ENCODE assay signal across 13 cellular contexts in genomic region chrX:13099121-13099520, GRCh38. TPM values are rescaled to one million over a fixed set of nuclear protein-coding genes. Genes with fewer than 3 reads are reported as not detected.
DNase-seq lines count a peak whose midpoint lies in the region; ATAC-seq, FAIRE-seq and TF ChIP-seq lines count a peak whose summit lies in the region.
"Had no signal": no experiment of that assay in that cellular context is flagged by ENCODE, and none has a peak within 500 bp of the region (broad histone marks: within the 10 kb centered on the region; RNA-seq: fewer than 3 reads in every experiment).

No MANE protein-coding gene starts in this region.

- no peak for TF ChIP-seq CTCF in CD4-positive, alpha-beta T cell (IDR thresholded peaks at IDR 0.05)
- TF ChIP-seq CTCF in brain microvascular endothelial cell (IDR thresholded peaks at IDR 0.05; ENCODE audit: low read depth, low read length, missing control alignments) = no peak
- TF ChIP-seq CTCF in nephron (IDR thresholded peaks at IDR 0.05; ENCODE audit: unreplicated experiment in 3 of 3) = no peak

- peaks cover 81% of the 10 kb centered on the region for H3K4me1 Mint-ChIP-seq in CD4-positive, alpha-beta T cell (ENCODE audit: low read depth)
- H3K4me1 Mint-ChIP-seq in nephron = peaks cover 41% of the 10 kb centered on the region

- H3K9me3 Mint-ChIP-seq in CD4-positive, alpha-beta T cell = no peaks in the 10 kb centered on the region
- H3K9me3 Mint-ChIP-seq in nephron = no peaks in the 10 kb centered on the region

- CTCF ChIA-PET in CD4-positive, alpha-beta T cell (lab: Charles Lee) = interaction anchor here (2.2 kb wide), 1 partner anchor 152 kb away, joined by 6 read pairs; no protein-coding TSS in a partner anchor

- ATAC-seq in CD4-positive, alpha-beta T cell (ENCODE audit: poor library complexity) = no peak
- ATAC-seq: activated CD8-positive, alpha-beta memory T cell treated with anti-CD3 and anti-CD28 coated beads, Interleukin-2, amount 10 ng/mL, durations not matched to agents 7 days and 5 days; GM12878; HepG2 had no signal

- POLR2A ChIA-PET in CD4-positive, alpha-beta T cell (lab: Charles Lee) = interaction anchor here (1.0 kb wide), 1 partner anchor 115 kb away, joined by 3 read pairs; no protein-coding TSS in a partner anchor

- H3K4me3 Mint-ChIP-seq in CD4-positive, alpha-beta T cell = no peak overlapping the region
- no peak overlapping the region for H3K4me3 Mint-ChIP-seq in nephron
- H3K4me3 Mint-ChIP-seq: activated CD8-positive, alpha-beta memory T cell treated with anti-CD3 and anti-CD28 coated beads, Interleukin-2, amount 10 ng/mL, durations not matched to agents 7 days and 5 days; type B pancreatic cell had no signal

- in situ Hi-C loops in brain microvascular endothelial cell (cut with HindIII; ENCODE audit: low pct_ligation_motif_present, low sequenced_read_pairs) = no loop called here

- FAIRE-seq in GM18507 (lab: Jason Lieb, UNC) = peak; percentile 35
- no peak for FAIRE-seq in H54 (lab: Jason Lieb, UNC)
- FAIRE-seq: GM12878, HepG2 had no signal

- H3K27me3 ChIP-seq in CD4-positive, alpha-beta T cell (ENCODE audit: control insufficient read depth, insufficient read depth, low read length) = no peaks in the 10 kb centered on the region
- H3K27me3 ChIP-seq in brain microvascular endothelial cell (replicated peaks) = no peaks in the 10 kb centered on the region
- H3K27me3 ChIP-seq: BLaER1 had no signal

- intact Hi-C loops in CD4-positive, alpha-beta T cell (cut with DNase I, micrococcal nuclease) = loop anchor here in 1 of 2 experiments (5.0 kb wide), 1 partner anchor 48 kb away; no protein-coding TSS in a partner anchor

- no peaks in the 10 kb centered on the region for H3K36me3 ChIP-seq in brain microvascular endothelial cell (replicated peaks)
- H3K36me3 ChIP-seq: BLaER1 had no signal

- H3K27ac ChIP-seq in CD4-positive, alpha-beta T cell (ENCODE audit: low read depth, low read length) = no peak overlapping the region
- H3K27ac ChIP-seq in brain microvascular endothelial cell = peak overlapping the region; percentile 82
- H3K27ac ChIP-seq: BLaER1 had no signal

- no peak overlapping the region for H3K4me3 ChIP-seq in brain microvascular endothelial cell (ENCODE audit: low read depth, low read length)
- H3K4me3 ChIP-seq: BLaER1, GM12878 had no signal

- H3K27me3 Mint-ChIP-seq in CD4-positive, alpha-beta T cell = no peaks in the 10 kb centered on the region
- H3K27me3 Mint-ChIP-seq in nephron (ENCODE audit: low read depth) = no peaks in the 10 kb centered on the region
- H3K27me3 Mint-ChIP-seq: activated CD8-positive, alpha-beta memory T cell treated with anti-CD3 and anti-CD28 coated beads, Interleukin-2, amount 10 ng/mL, durations not matched to agents 7 days and 5 days; type B pancreatic cell had no signal

- H3K27ac Mint-ChIP-seq in CD4-positive, alpha-beta T cell = peak overlapping the region; percentile 74
- peak overlapping the region; percentile 4 to 34 (median 4) for H3K27ac Mint-ChIP-seq in nephron
- H3K27ac Mint-ChIP-seq: type B pancreatic cell had no signal

- H3K9me3 ChIP-seq in CD4-positive, alpha-beta T cell (ENCODE audit: control insufficient read depth, low read length) = no peaks in the 10 kb centered on the region
- H3K9me3 ChIP-seq: BLaER1 had no signal

- no peak for TF ChIP-seq POLR2A in H54 (IDR thresholded peaks at IDR 0.05; ENCODE audit: low read depth, low read length)

- DNase-seq in CD4-positive, alpha-beta T cell = no peak
- no peak for DNase-seq in GM18507 (ENCODE audit: extremely low spot score, insufficient read length, low read depth)
- no peak for DNase-seq in brain microvascular endothelial cell
- DNase-seq in SIG-M5 (lab: John Stamatoyannopoulos, UW) = no peak
- no peak for DNase-seq in stimulated activated CD4-positive, alpha-beta T cell treated with anti-CD3 and anti-CD28 coated beads, Interleukin-12 subunit alpha, Interleukin-12 subunit beta, amount 100 ng/mL, for 4 hours
- no peak for DNase-seq in H54 (ENCODE audit: insufficient read length, low spot score)
- DNase-seq: activated CD8-positive, alpha-beta memory T cell treated with anti-CD3 and anti-CD28 coated beads, Interleukin-2, amount 10 ng/mL, durations not matched to agents 7 days and 5 days had no signal

- H3K36me3 Mint-ChIP-seq in CD4-positive, alpha-beta T cell (ENCODE audit: low read depth) = no peaks in the 10 kb centered on the region
- no peaks in the 10 kb centered on the region for H3K36me3 Mint-ChIP-seq in nephron (ENCODE audit: low read depth)

RNA-seq across cellular contexts. Expression of gene FAM9C, which starts 54.7 kb away (rescaled TPM):
- total RNA-seq in CD4-positive, alpha-beta T cell = not detected
- total RNA-seq: activated CD8-positive, alpha-beta memory T cell treated with anti-CD3 and anti-CD28 coated beads, Interleukin-2, amount 10 ng/mL, durations not matched to agents 7 days and 5 days; Daoy; GM12878; HepG2 had no signal
